In genomic region chr12:19994970-19995369, GRCh38 we compare ENCODE assay signal across 16 cellular contexts.
DNase-seq lines count a peak whose midpoint lies in the region; ATAC-seq, FAIRE-seq and TF ChIP-seq lines count a peak whose summit lies in the region.
"Had no signal": no experiment of that assay in that cellular context is flagged by ENCODE, and none has a peak within 500 bp of the region (broad histone marks: within the 10 kb centered on the region; RNA-seq: fewer than 3 reads in every experiment).

No MANE protein-coding gene starts in this region.

- H3K79me2 ChIP-seq in mammary epithelial cell (ENCODE audit: insufficient read depth, low read length) (no peaks in the 10 kb centered on the region), PC-3 (ENCODE audit: low read length) (no peaks in the 10 kb centered on the region)

- H3K4me1 ChIP-seq in mammary epithelial cell (ENCODE audit: insufficient read depth, low read length): no peaks in the 10 kb centered on the region
- no peaks in the 10 kb centered on the region for H3K4me1 ChIP-seq in PC-3 (ENCODE audit: insufficient read depth, low read length)
- no peaks in the 10 kb centered on the region for H3K4me1 ChIP-seq in esophagus muscularis mucosa
- H3K4me1 ChIP-seq in psoas muscle: no peaks in the 10 kb centered on the region
- no peaks in the 10 kb centered on the region for H3K4me1 ChIP-seq in colonic mucosa
- H3K4me1 ChIP-seq: upper lobe of left lung had no signal

- POLR2A ChIA-PET in MCF 10A (lab: Yijun Ruan, JAX): no interaction called here
- POLR2A ChIA-PET in PC-3 (lab: Charles Lee; ENCODE audit: unreplicated experiment): no interaction called here

- H3K4me3 Mint-ChIP-seq in MCF 10A (ENCODE audit: unreplicated experiment): no peak overlapping the region
- H3K4me3 Mint-ChIP-seq in activated T-cell treated with anti-CD3 and anti-CD28 coated beads, Interleukin-2, amount 50 U/mL, for 72 hours: no peak overlapping the region

- no peak for ATAC-seq in PC-3
- no peak for ATAC-seq in psoas muscle
- ATAC-seq in activated T-cell treated with anti-CD3 and anti-CD28 coated beads, Interleukin-2, amount 50 U/mL, for 72 hours (replicated peaks in 1 of 2): no peak
- ATAC-seq: stimulated activated naive CD8-positive, alpha-beta T cell treated with anti-CD3 and anti-CD28 coated beads, Interleukin-15, Interleukin-2, amounts not matched to agents 100 U/mL and 50 U/mL, for 24 hours had no signal

- H3K9me3 ChIP-seq in mammary epithelial cell (replicated peaks; ENCODE audit: insufficient read depth, low read length) (no peaks in the 10 kb centered on the region), PC-3 (ENCODE audit: low read length) (no peaks in the 10 kb centered on the region), esophagus muscularis mucosa (no peaks in the 10 kb centered on the region), psoas muscle (no peaks in the 10 kb centered on the region), colonic mucosa (no peaks in the 10 kb centered on the region)
- H3K9me3 ChIP-seq: upper lobe of left lung had no signal

- no peaks in the 10 kb centered on the region for H3K9me3 Mint-ChIP-seq in MCF 10A (ENCODE audit: unreplicated experiment)
- peaks cover 0 to 1% of the 10 kb centered on the region in 2 donors for H3K9me3 Mint-ChIP-seq in activated T-cell treated with anti-CD3 and anti-CD28 coated beads, Interleukin-2, amount 50 U/mL, for 72 hours

- H3K4me3 ChIP-seq in mammary epithelial cell (replicated peaks in 1 of 3; ENCODE audit: insufficient read depth in 1 of 3, low read depth in 2 of 3, low read length in 3 of 3): no peak overlapping the region
- H3K4me3 ChIP-seq in PC-3 (ENCODE audit: low read length): no peak overlapping the region
- no peak overlapping the region for H3K4me3 ChIP-seq in esophagus muscularis mucosa
- no peak overlapping the region for H3K4me3 ChIP-seq in psoas muscle
- H3K4me3 ChIP-seq in colonic mucosa: no peak overlapping the region
- H3K4me3 ChIP-seq: upper lobe of left lung had no signal

- H3K27ac ChIP-seq in mammary epithelial cell (ENCODE audit: insufficient read depth, low read depth, low read length) (no peak overlapping the region), PC-3 (ENCODE audit: low read length) (no peak overlapping the region), esophagus muscularis mucosa (replicated peaks in 1 of 4) (no peak overlapping the region), psoas muscle (no peak overlapping the region), colonic mucosa (no peak overlapping the region)
- H3K27ac ChIP-seq: upper lobe of left lung had no signal

- intact Hi-C loops in MCF 10A (cut with micrococcal nuclease): no loop called here
- intact Hi-C loops in mammary epithelial cell (cut with micrococcal nuclease): no loop called here
- intact Hi-C loops in PC-3 (cut with micrococcal nuclease): no loop called here
- intact Hi-C loops in esophagus muscularis mucosa (cut with DNase I): no loop called here
- intact Hi-C loops in psoas muscle (cut with DNase I): no loop called here
- intact Hi-C loops in colonic mucosa (cut with DNase I): no loop called here

- H3K27me3 Mint-ChIP-seq in MCF 10A (ENCODE audit: insufficient read depth, unreplicated experiment): peaks cover 41% of the 10 kb centered on the region
- H3K27me3 Mint-ChIP-seq in activated T-cell treated with anti-CD3 and anti-CD28 coated beads, Interleukin-2, amount 50 U/mL, for 72 hours (ENCODE audit: low read depth): peaks cover 10% of the 10 kb centered on the region

- DNase-seq in MCF 10A (ENCODE audit: unreplicated experiment) (no peak), mammary epithelial cell (no peak), PC-3 (no peak), esophagus muscularis mucosa (ENCODE audit: extremely low spot score) (no peak), psoas muscle (no peak), colonic mucosa (no peak), HTR-8/SVneo (ENCODE audit: insufficient read length, low spot score) (no peak)
- DNase-seq in activated T-cell treated with anti-CD3 and anti-CD28 coated beads, Interleukin-2, amount 50 U/mL, for 72 hours: no peak
- DNase-seq: activated T-cell treated with anti-CD3 and anti-CD28 coated beads, Interleukin-2, amount 50 U/mL, for 48 hours; NCI-H1048; NCI-H2171; NK-92 treated with Interleukin-12 subunit alpha and Interleukin-12 subunit beta, amount 100 ng/mL, for 24 hours; stimulated activated naive CD8-positive, alpha-beta T cell treated with anti-CD3 and anti-CD28 coated beads, Interleukin-15, Interleukin-2, amounts not matched to agents 100 U/mL and 50 U/mL, for 24 hours; upper lobe of left lung had no signal

- no peaks in the 10 kb centered on the region for H3K4me1 Mint-ChIP-seq in MCF 10A (ENCODE audit: insufficient read depth, unreplicated experiment)
- H3K4me1 Mint-ChIP-seq in activated T-cell treated with anti-CD3 and anti-CD28 coated beads, Interleukin-2, amount 50 U/mL, for 72 hours (ENCODE audit: low read depth): no peaks in the 10 kb centered on the region

- FAIRE-seq in HTR-8/SVneo (lab: Jason Lieb, UNC): no peak
- FAIRE-seq: colon, TTC549 had no signal

- H3K36me3 ChIP-seq in mammary epithelial cell (ENCODE audit: insufficient read depth, low read length): no peaks in the 10 kb centered on the region
- no peaks in the 10 kb centered on the region for H3K36me3 ChIP-seq in PC-3 (ENCODE audit: low read depth, low read length)
- no peaks in the 10 kb centered on the region for H3K36me3 ChIP-seq in esophagus muscularis mucosa
- no peaks in the 10 kb centered on the region for H3K36me3 ChIP-seq in psoas muscle (ENCODE audit: insufficient read depth in 1 of 2, low read depth in 1 of 2)
- no peaks in the 10 kb centered on the region for H3K36me3 ChIP-seq in colonic mucosa
- H3K36me3 ChIP-seq: upper lobe of left lung had no signal

- H3K9ac ChIP-seq in mammary epithelial cell (ENCODE audit: insufficient read depth, low read length) (no peak overlapping the region), PC-3 (ENCODE audit: low read length) (no peak overlapping the region), colonic mucosa (ENCODE audit: low read depth in 2 of 2, low read length in 2 of 2) (no peak overlapping the region)

- H3K27me3 ChIP-seq in mammary epithelial cell (ENCODE audit: insufficient read depth, low read length) (no peaks in the 10 kb centered on the region), PC-3 (ENCODE audit: low read length) (no peaks in the 10 kb centered on the region), esophagus muscularis mucosa (no peaks in the 10 kb centered on the region), psoas muscle (ENCODE audit: insufficient read depth in 3 of 3, low read length in 2 of 3) (no peaks in the 10 kb centered on the region), colonic mucosa (no peaks in the 10 kb centered on the region)
- H3K27me3 ChIP-seq: upper lobe of left lung had no signal

- TF ChIP-seq CTCF in MCF 10A (IDR thresholded peaks at IDR 0.05; ENCODE audit: unreplicated experiment): peak; percentile 18
- TF ChIP-seq CTCF in mammary epithelial cell (conservative IDR thresholded peaks at IDR 0.05 in 1 of 2, IDR thresholded peaks at IDR 0.05 in 1 of 2; ENCODE audit: extremely low read depth in 1 of 2, insufficient read depth in 1 of 2, low read depth in 1 of 2, low read length in 2 of 2): no peak
- TF ChIP-seq CTCF in PC-3 (conservative IDR thresholded peaks at IDR 0.05; ENCODE audit: low read depth, low read length): peak; percentile 45; the same call in 1 of the 2 replicates
- TF ChIP-seq CTCF in esophagus muscularis mucosa (IDR thresholded peaks at IDR 0.05): peak in 2 of 3 experiments; percentile 22 to 29
- peak; percentile 16 for TF ChIP-seq CTCF in psoas muscle (IDR thresholded peaks at IDR 0.05)
- TF ChIP-seq CTCF in colonic mucosa (IDR thresholded peaks at IDR 0.05): no peak

- no peaks in the 10 kb centered on the region for H3K9me2 ChIP-seq in PC-3 (replicated peaks; ENCODE audit: low read length)

- H3K4me2 ChIP-seq in mammary epithelial cell (ENCODE audit: insufficient read depth, low read depth, low read length) (no peak overlapping the region), PC-3 (ENCODE audit: low read length) (no peak overlapping the region)

- H3K36me3 Mint-ChIP-seq in MCF 10A (ENCODE audit: insufficient read depth, unreplicated experiment): no peaks in the 10 kb centered on the region
- H3K36me3 Mint-ChIP-seq in activated T-cell treated with anti-CD3 and anti-CD28 coated beads, Interleukin-2, amount 50 U/mL, for 72 hours (ENCODE audit: insufficient read depth in 2 of 2): no peaks in the 10 kb centered on the region

- no peak for TF ChIP-seq EP300 in esophagus muscularis mucosa (IDR thresholded peaks at IDR 0.05)

- in situ Hi-C loops in mammary epithelial cell (cut with MboI; ENCODE audit: low sequenced_read_pairs in 2 of 2): no loop called here

- BruUV-seq in MCF 10A (replicated peaks; lab: Mats Ljungman, UMichigan): no TSS peak
- no TSS peak for BruUV-seq in mammary epithelial cell (replicated peaks; lab: Mats Ljungman, UMichigan)
- no TSS peak for BruUV-seq in PC-3 (replicated peaks; lab: Mats Ljungman, UMichigan)

- dilution Hi-C loops in mammary epithelial cell (cut with HindIII; ENCODE audit: low sequenced_read_pairs): no loop called here

- no peak overlapping the region for H3K27ac Mint-ChIP-seq in MCF 10A (ENCODE audit: low read depth, unreplicated experiment)
- no peak overlapping the region for H3K27ac Mint-ChIP-seq in activated T-cell treated with anti-CD3 and anti-CD28 coated beads, Interleukin-2, amount 50 U/mL, for 72 hours

- H4K20me1 ChIP-seq in mammary epithelial cell (ENCODE audit: insufficient read depth, low read length): no peaks in the 10 kb centered on the region
- H4K20me1 ChIP-seq in PC-3 (ENCODE audit: low read length): no peaks in the 10 kb centered on the region

- H2AFZ ChIP-seq in mammary epithelial cell (ENCODE audit: low read depth, low read length) (no peak overlapping the region), PC-3 (ENCODE audit: low read length) (no peak overlapping the region)

- no peak for TF ChIP-seq POLR2A in esophagus muscularis mucosa (IDR thresholded peaks at IDR 0.05; ENCODE audit: low read depth)

- CTCF ChIA-PET in MCF 10A (lab: Yijun Ruan, JAX) (no interaction called here), mammary epithelial cell (lab: Charles Lee; ENCODE audit: low non-redundant PET) (no interaction called here), PC-3 (lab: Charles Lee) (no interaction called here)

- no peaks in the 10 kb centered on the region for H3F3A ChIP-seq in PC-3 (ENCODE audit: low read length, unreplicated experiment)

Comparison
In these comparisons a context has a peak if more than half of its experiments do, and no peak if none do; other contexts are left out.
1. CTCF ChIP-seq: peak in MCF 10A (single experiment), PC-3 (single experiment), esophagus muscularis mucosa (2 of 3) and psoas muscle (single experiment); none in mammary epithelial cell (0 of 2) and colonic mucosa (single experiment).